ENCODE assay signal across 8 cellular contexts in the genomic region with DNA sequence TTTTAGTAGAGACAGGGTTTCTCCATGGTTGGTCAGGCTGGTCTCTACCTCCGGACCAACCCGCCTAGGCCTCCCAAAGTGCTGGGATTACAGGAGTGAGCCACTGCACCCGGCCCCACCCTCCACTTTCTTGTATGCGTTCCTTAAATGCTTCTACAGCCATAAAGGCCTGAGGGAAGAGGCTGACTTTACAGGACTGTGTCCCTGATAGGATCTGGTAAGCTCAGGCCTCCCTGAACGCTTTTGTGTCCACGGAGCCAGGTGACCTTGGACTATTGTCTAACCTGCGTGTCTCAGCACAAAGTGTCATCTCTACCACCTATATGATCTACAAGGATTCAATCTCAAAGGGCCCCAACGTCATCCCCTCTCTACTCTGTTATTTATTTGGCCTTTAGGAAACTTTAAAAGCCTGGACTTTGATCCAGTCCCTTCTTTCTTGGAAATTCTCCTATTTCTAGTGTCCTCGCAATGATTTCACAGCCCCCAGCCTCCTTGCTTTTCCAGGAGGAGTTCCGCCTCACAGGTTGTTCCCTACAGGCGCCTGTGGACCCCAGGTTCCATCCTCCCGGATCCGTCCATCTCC. TPM values are rescaled to one million over a fixed set of nuclear protein-coding genes. Genes with fewer than 3 reads are reported as not detected.
DNase-seq lines count a peak whose midpoint lies in the region; ATAC-seq, FAIRE-seq and TF ChIP-seq lines count a peak whose summit lies in the region.

No MANE protein-coding gene starts in this region.

- no peak for DNase-seq in activated T-cell treated with anti-CD3 and anti-CD28 coated beads, Interleukin-2, amount 50 U/mL, for 24 hours
- DNase-seq in activated T-cell treated with anti-CD3 and anti-CD28 coated beads for 4 hours (no peak), K562 (ENCODE audit: extremely low read depth in 1 of 4, low spot score in 3 of 4) (peak in 3 of 4 experiments; percentile 18 to 44 (median 23)), right lobe of liver (peak in 1 of 3 donors; percentile 41), type B pancreatic cell (ENCODE audit: extremely low spot score, unreplicated experiment) (no peak), SW 1271 (lab: John Stamatoyannopoulos, UW) (no peak), NOMO-1 treated with dmso at 0.1 percent for 144 hours (lab: John Stamatoyannopoulos, UW; ENCODE audit: unreplicated experiment) (no peak)
- no peak for DNase-seq in activated CD4-positive, alpha-beta T cell treated with anti-CD3 and anti-CD28 coated beads, Interleukin-2, amount 50 U/mL, for 48 hours

- TF ChIP-seq CTCF in K562 (IDR thresholded peaks at IDR 0.05 in 2 of 3, conservative IDR thresholded peaks at IDR 0.05 in 1 of 3; ENCODE audit: insufficient read depth in 2 of 3, low read depth in 1 of 3, low read length in 3 of 3) (no peak), right lobe of liver (IDR thresholded peaks at IDR 0.05) (no peak), type B pancreatic cell (conservative IDR thresholded peaks at IDR 0.05) (no peak)

- H3K9me3 ChIP-seq in K562 (replicated peaks; ENCODE audit: control insufficient read depth, insufficient read depth, low read depth, low read length) (no peaks in the 10 kb centered on the region), right lobe of liver (no peaks in the 10 kb centered on the region)

- no TSS peak for BruUV-seq in K562 (replicated peaks; lab: Mats Ljungman, UMichigan)

- H3K27ac ChIP-seq in K562 (ENCODE audit: extremely low read depth, low read depth, low read length) (peak overlapping the region; percentile 69), right lobe of liver (peak overlapping the region; percentile 48 to 72 (median 67))

- H3K4me3 ChIP-seq in K562: peak overlapping the region; percentile 60
- peak overlapping the region; percentile 63 to 92 (median 80) for H3K4me3 ChIP-seq in right lobe of liver

- H3K27me3 ChIP-seq in K562 (ENCODE audit: control insufficient read depth in 2 of 2, insufficient read depth in 2 of 2, low read length in 2 of 2) (no peaks in the 10 kb centered on the region), right lobe of liver (no peaks in the 10 kb centered on the region)

- POLR2A ChIA-PET in K562 (lab: Yijun Ruan, JAX): no interaction called here

- peaks cover 7 to 18% of the 10 kb centered on the region in 2 experiments; a peak in 4 of 5 replicates for H3K4me1 ChIP-seq in K562 (replicated peaks in 1 of 2; ENCODE audit: control insufficient read depth in 2 of 2, insufficient read depth in 2 of 2, low read length in 2 of 2)
- peaks cover 0 to 45% (median 10%) of the 10 kb centered on the region in 4 donors for H3K4me1 ChIP-seq in right lobe of liver

- in situ Hi-C loops in K562 (cut with MboI): no loop called here

- H3K27me3 Mint-ChIP-seq in activated T-cell treated with anti-CD3 and anti-CD28 coated beads, Interleukin-2, amount 50 U/mL, for 24 hours: no peaks in the 10 kb centered on the region
- H3K27me3 Mint-ChIP-seq in type B pancreatic cell: no peaks in the 10 kb centered on the region

- FAIRE-seq in K562 (lab: Jason Lieb, UNC): no peak

- H4K20me1 ChIP-seq in K562 (replicated peaks; ENCODE audit: control insufficient read depth, insufficient read depth, low read length): no peaks in the 10 kb centered on the region

- H3K36me3 ChIP-seq in K562 (ENCODE audit: control insufficient read depth, insufficient read depth, low read length) (peaks cover 32% of the 10 kb centered on the region), right lobe of liver (peaks cover 0 to 18% (median 5%) of the 10 kb centered on the region in 4 donors)

- peaks cover 50% of the 10 kb centered on the region for H3K4me1 Mint-ChIP-seq in activated T-cell treated with anti-CD3 and anti-CD28 coated beads, Interleukin-2, amount 50 U/mL, for 24 hours (ENCODE audit: low read depth)
- H3K4me1 Mint-ChIP-seq in type B pancreatic cell (ENCODE audit: unreplicated experiment): peaks cover 32% of the 10 kb centered on the region

- peaks cover 25% of the 10 kb centered on the region for H3K79me2 ChIP-seq in K562 (ENCODE audit: control insufficient read depth, insufficient read depth, low read length)

- H3K9me1 ChIP-seq in K562 (ENCODE audit: control insufficient read depth, insufficient read depth, low read length): peaks cover 2% of the 10 kb centered on the region

- TF ChIP-seq RAD21 in K562 (CRISPR knock-in tag; conservative IDR thresholded peaks at IDR 0.05 in 1 of 2, IDR thresholded peaks at IDR 0.05 in 1 of 2): no peak

- H3K4me3 Mint-ChIP-seq in activated T-cell treated with anti-CD3 and anti-CD28 coated beads, Interleukin-2, amount 50 U/mL, for 24 hours: peak overlapping the region; percentile 93
- peak overlapping the region; percentile 96 for H3K4me3 Mint-ChIP-seq in type B pancreatic cell

- peak overlapping the region; percentile 80 to 89 for H3K9ac ChIP-seq in K562 (ENCODE audit: insufficient read depth in 1 of 2, low read depth in 2 of 2, low read length in 2 of 2)

- ATAC-seq in K562: peak; percentile 38
- peak; percentile 21 to 35 (median 30) for ATAC-seq in right lobe of liver

- H3K9me3 Mint-ChIP-seq in activated T-cell treated with anti-CD3 and anti-CD28 coated beads, Interleukin-2, amount 50 U/mL, for 24 hours: no peaks in the 10 kb centered on the region
- H3K9me3 Mint-ChIP-seq in type B pancreatic cell: no peaks in the 10 kb centered on the region

- peak overlapping the region; percentile 92 for H3K27ac Mint-ChIP-seq in activated T-cell treated with anti-CD3 and anti-CD28 coated beads, Interleukin-2, amount 50 U/mL, for 24 hours
- peak overlapping the region; percentile 93 for H3K27ac Mint-ChIP-seq in type B pancreatic cell

- no peak for TF ChIP-seq POLR2A in K562 (conservative IDR thresholded peaks at IDR 0.05)
- TF ChIP-seq POLR2A in right lobe of liver (IDR thresholded peaks at IDR 0.05): no peak

- peak overlapping the region; percentile 80 for H3K4me2 ChIP-seq in K562 (ENCODE audit: insufficient read depth, low read length)

- 12% methylated on average over 13 of the region's 13 CpGs for WGBS in K562 (ENCODE audit: insufficient coverage, low coverage, missing lambda C conversion rate)
- WGBS in right lobe of liver (ENCODE audit: insufficient coverage, low coverage, low lambda C conversion rate, missing lambda C conversion rate): 9% methylated on average over 11 of the region's 13 CpGs

- peak overlapping the region; percentile 86 for H2AFZ ChIP-seq in K562 (ENCODE audit: low read depth, low read length)

- CTCF ChIA-PET in K562 (lab: Yijun Ruan, JAX; ENCODE audit: low intra/inter-chr PET ratio): no interaction called here

- intact Hi-C loops in K562 (cut with micrococcal nuclease) (no loop called here), right lobe of liver (cut with DNase I) (no loop called here)

- TF ChIP-seq EP300 in K562 (IDR thresholded peaks at IDR 0.05; ENCODE audit: low read length): no peak

- H3K36me3 Mint-ChIP-seq in activated T-cell treated with anti-CD3 and anti-CD28 coated beads, Interleukin-2, amount 50 U/mL, for 24 hours (ENCODE audit: low read depth): peaks cover 50% of the 10 kb centered on the region
- H3K36me3 Mint-ChIP-seq in type B pancreatic cell: peaks cover 20% of the 10 kb centered on the region

RNA-seq across cellular contexts. Expression of a gene that starts 0.7 kb away (rescaled TPM):
- 30.9 and 41.2 TPM in 2 replicates for total RNA-seq in K562 (2011; cell fraction: chromatin; rRNA removed; ENCODE audit: low replicate concordance)
- total RNA-seq in K562 (2011; cell fraction: nucleolus; rRNA removed): 27.5 and 37.2 TPM in 2 replicates
- 32.6 and 36.0 TPM in 2 replicates for total RNA-seq in K562 (2011; cell fraction: nucleoplasm; rRNA removed)
- total RNA-seq in K562 (2014; rRNA removed) (7.3 and 8.1 TPM in 2 replicates), K562 (2014; rRNA removed; fragmentation: Illumina TruSeq; extraction: Trizol) (11.4 and 13.2 TPM in 2 replicates), K562 (2015; rRNA removed; fragmentation: Illumina TruSeq; extraction: Trizol) (12.4 and 13.3 TPM in 2 replicates), K562 (2021) (7.1 and 7.2 TPM in 2 replicates), right lobe of liver (1 to 10 TPM; 2.6 to 9.0 (median 4.9) TPM), type B pancreatic cell (ENCODE audit: low replicate concordance) (19.0 and 30.4 TPM in 2 replicates)
- polyA plus RNA-seq in K562 (2011; rRNA removed) (6.7 and 8.9 TPM in 2 replicates), K562 (2014; fragmentation: Illumina TruSeq; extraction: Trizol) (9.8 and 11.2 TPM in 2 replicates), K562 (2014; fragmentation: Nextera tagmentation; extraction: Ambion mirVana) (1 to 10 TPM; 4.4 to 8.5 TPM), K562 (2014; rRNA removed) (8.1 and 8.5 TPM in 2 replicates)
- 3.9 and 7.4 TPM in 2 replicates for polyA plus RNA-seq in K562 (2011; cell fraction: cytosol; rRNA removed)
- 11.1 and 14.8 TPM in 2 replicates for polyA plus RNA-seq in K562 (2011; cell fraction: nucleus; rRNA removed)
- polyA plus RNA-seq in K562 (2012): 5.9 and 6.0 TPM in 2 replicates
- 10.5 and 11.7 TPM in 2 replicates for polyA minus RNA-seq in K562 (2011; rRNA and poly(A)+ RNA removed)
- 2.8 and 4.8 TPM in 2 replicates for polyA minus RNA-seq in K562 (2011; cell fraction: cytosol; rRNA and poly(A)+ RNA removed)
- 12.3 and 16.7 TPM in 2 replicates for polyA minus RNA-seq in K562 (2011; cell fraction: nucleus; rRNA and poly(A)+ RNA removed)

RNA-seq across cellular contexts. Expression of a gene that starts 16.1 kb away (rescaled TPM):
- 74.5 and 127 TPM in 2 replicates for total RNA-seq in K562 (2011; cell fraction: chromatin; rRNA removed; ENCODE audit: low replicate concordance)
- 50.5 and 52.2 TPM in 2 replicates for total RNA-seq in K562 (2011; cell fraction: nucleolus; rRNA removed)
- total RNA-seq in K562 (2011; cell fraction: nucleoplasm; rRNA removed): 90.6 and 144 TPM in 2 replicates
- 24.7 and 28.9 TPM in 2 replicates for total RNA-seq in K562 (2014; rRNA removed)
- 37.5 and 43.1 TPM in 2 replicates for total RNA-seq in K562 (2014; rRNA removed; fragmentation: Illumina TruSeq; extraction: Trizol)
- total RNA-seq in K562 (2015; rRNA removed; fragmentation: Illumina TruSeq; extraction: Trizol): 37.0 and 37.1 TPM in 2 replicates
- total RNA-seq in K562 (2021): 23.2 and 28.6 TPM in 2 replicates
- polyA plus RNA-seq in K562 (2011; rRNA removed): 14.4 and 17.9 TPM in 2 replicates
- 5.0 and 8.1 TPM in 2 replicates for polyA plus RNA-seq in K562 (2011; cell fraction: cytosol; rRNA removed)
- polyA plus RNA-seq in K562 (2011; cell fraction: nucleus; rRNA removed): 21.1 and 24.4 TPM in 2 replicates
- polyA plus RNA-seq in K562 (2012): 8.0 and 9.2 TPM in 2 replicates
- 14.3 and 17.1 TPM in 2 replicates for polyA plus RNA-seq in K562 (2014; fragmentation: Illumina TruSeq; extraction: Trizol)
- 1 to 10 TPM; 7.4 to 8.8 TPM for polyA plus RNA-seq in K562 (2014; fragmentation: Nextera tagmentation; extraction: Ambion mirVana)
- 14.2 and 20.8 TPM in 2 replicates for polyA plus RNA-seq in K562 (2014; rRNA removed)
- polyA minus RNA-seq in K562 (2011; rRNA and poly(A)+ RNA removed): 45.7 and 51.1 TPM in 2 replicates
- polyA minus RNA-seq in K562 (2011; cell fraction: cytosol; rRNA and poly(A)+ RNA removed): 9.9 and 22.2 TPM in 2 replicates
- polyA minus RNA-seq in K562 (2011; cell fraction: nucleus; rRNA and poly(A)+ RNA removed): 13.6 and 21.4 TPM in 2 replicates
- total RNA-seq in right lobe of liver: 10 to 100 TPM in 3 of 6 experiments, 1 to 10 TPM in 3; 7.2 to 13.1 (median 10.4) TPM
- 20.9 and 25.5 TPM in 2 replicates for total RNA-seq in type B pancreatic cell (ENCODE audit: low replicate concordance)

RNA-seq across cellular contexts. Expression of a gene that starts 35.6 kb away (rescaled TPM):
- total RNA-seq in K562 (2011; cell fraction: chromatin; rRNA removed; ENCODE audit: low replicate concordance): 121 and 215 TPM in 2 replicates
- 71.4 and 81.6 TPM in 2 replicates for total RNA-seq in K562 (2011; cell fraction: nucleolus; rRNA removed)
- total RNA-seq in K562 (2011; cell fraction: nucleoplasm; rRNA removed): 111 and 192 TPM in 2 replicates
- total RNA-seq in K562 (2014; rRNA removed): 9.8 and 13.0 TPM in 2 replicates
- total RNA-seq in K562 (2014; rRNA removed; fragmentation: Illumina TruSeq; extraction: Trizol): 42.0 and 47.5 TPM in 2 replicates
- 31.8 and 32.5 TPM in 2 replicates for total RNA-seq in K562 (2015; rRNA removed; fragmentation: Illumina TruSeq; extraction: Trizol)
- total RNA-seq in K562 (2021): 33.9 and 35.1 TPM in 2 replicates
- 30.2 and 41.7 TPM in 2 replicates for polyA plus RNA-seq in K562 (2011; rRNA removed)
- 15.4 and 26.5 TPM in 2 replicates for polyA plus RNA-seq in K562 (2011; cell fraction: cytosol; rRNA removed)
- polyA plus RNA-seq in K562 (2011; cell fraction: nucleus; rRNA removed): 48.4 and 64.5 TPM in 2 replicates
- polyA plus RNA-seq in K562 (2012): 14.0 and 22.1 TPM in 2 replicates
- polyA plus RNA-seq in K562 (2014; fragmentation: Illumina TruSeq; extraction: Trizol): 24.4 and 24.9 TPM in 2 replicates
- 1 to 10 TPM; 3.2 to 3.6 TPM for polyA plus RNA-seq in K562 (2014; fragmentation: Nextera tagmentation; extraction: Ambion mirVana)
- 22.7 and 28.7 TPM in 2 replicates for polyA plus RNA-seq in K562 (2014; rRNA removed)
- 47.5 and 57.6 TPM in 2 replicates for polyA minus RNA-seq in K562 (2011; rRNA and poly(A)+ RNA removed)
- 33.0 and 33.9 TPM in 2 replicates for polyA minus RNA-seq in K562 (2011; cell fraction: cytosol; rRNA and poly(A)+ RNA removed)
- polyA minus RNA-seq in K562 (2011; cell fraction: nucleus; rRNA and poly(A)+ RNA removed): 12.4 and 31.0 TPM in 2 replicates
- 10 to 100 TPM in 5 of 6 experiments, 1 to 10 TPM in 1; 5.2 to 20.2 (median 12.6) TPM for total RNA-seq in right lobe of liver
- total RNA-seq in type B pancreatic cell (ENCODE audit: low replicate concordance): 48.2 and 61.3 TPM in 2 replicates

RNA-seq across cellular contexts. Expression of a gene that starts 44.5 kb away (rescaled TPM):
- total RNA-seq in K562 (2011; cell fraction: chromatin; rRNA removed; ENCODE audit: low replicate concordance): 67.4 and 90.0 TPM in 2 replicates
- total RNA-seq in K562 (2011; cell fraction: nucleolus; rRNA removed): 42.9 and 47.5 TPM in 2 replicates
- 63.6 and 81.1 TPM in 2 replicates for total RNA-seq in K562 (2011; cell fraction: nucleoplasm; rRNA removed)
- total RNA-seq in K562 (2014; rRNA removed) (7.4 and 11.5 TPM in 2 replicates), K562 (2014; rRNA removed; fragmentation: Illumina TruSeq; extraction: Trizol) (12.6 and 17.7 TPM in 2 replicates), K562 (2015; rRNA removed; fragmentation: Illumina TruSeq; extraction: Trizol) (11.2 and 12.1 TPM in 2 replicates), K562 (2021) (10.7 and 11.7 TPM in 2 replicates), right lobe of liver (1 to 10 TPM; 4.0 to 8.4 (median 5.9) TPM), type B pancreatic cell (ENCODE audit: low replicate concordance) (19.6 and 25.3 TPM in 2 replicates)
- polyA plus RNA-seq in K562 (2011; rRNA removed) (9.7 and 12.3 TPM in 2 replicates), K562 (2014; fragmentation: Illumina TruSeq; extraction: Trizol) (8.4 and 9.2 TPM in 2 replicates), K562 (2014; fragmentation: Nextera tagmentation; extraction: Ambion mirVana) (1 to 10 TPM; 2.5 to 2.8 TPM), K562 (2014; rRNA removed) (6.7 and 10.1 TPM in 2 replicates)
- 6.5 and 7.4 TPM in 2 replicates for polyA plus RNA-seq in K562 (2011; cell fraction: cytosol; rRNA removed)
- polyA plus RNA-seq in K562 (2011; cell fraction: nucleus; rRNA removed): 12.6 and 13.4 TPM in 2 replicates
- 4.8 and 5.5 TPM in 2 replicates for polyA plus RNA-seq in K562 (2012)
- 21.6 and 28.8 TPM in 2 replicates for polyA minus RNA-seq in K562 (2011; rRNA and poly(A)+ RNA removed)
- 10.2 and 14.9 TPM in 2 replicates for polyA minus RNA-seq in K562 (2011; cell fraction: cytosol; rRNA and poly(A)+ RNA removed)
- polyA minus RNA-seq in K562 (2011; cell fraction: nucleus; rRNA and poly(A)+ RNA removed): 17.4 and 22.1 TPM in 2 replicates

Comparison
In these comparisons a context has a peak if more than half of its experiments do, and no peak if none do; other contexts are left out.
1. DNase-seq: peak in K562 (3 of 4); none in activated T-cell treated with anti-CD3 and anti-CD28 coated beads, Interleukin-2, amount 50 U/mL, for 24 hours (single experiment), activated T-cell treated with anti-CD3 and anti-CD28 coated beads for 4 hours (single experiment), type B pancreatic cell (single experiment), SW 1271 (0 of 2), NOMO-1 treated with dmso at 0.1 percent for 144 hours (single experiment) and activated CD4-positive, alpha-beta T cell treated with anti-CD3 and anti-CD28 coated beads, Interleukin-2, amount 50 U/mL, for 48 hours (0 of 2).